15 cellular contexts compared by ENCODE assay signal in the genomic region with DNA sequence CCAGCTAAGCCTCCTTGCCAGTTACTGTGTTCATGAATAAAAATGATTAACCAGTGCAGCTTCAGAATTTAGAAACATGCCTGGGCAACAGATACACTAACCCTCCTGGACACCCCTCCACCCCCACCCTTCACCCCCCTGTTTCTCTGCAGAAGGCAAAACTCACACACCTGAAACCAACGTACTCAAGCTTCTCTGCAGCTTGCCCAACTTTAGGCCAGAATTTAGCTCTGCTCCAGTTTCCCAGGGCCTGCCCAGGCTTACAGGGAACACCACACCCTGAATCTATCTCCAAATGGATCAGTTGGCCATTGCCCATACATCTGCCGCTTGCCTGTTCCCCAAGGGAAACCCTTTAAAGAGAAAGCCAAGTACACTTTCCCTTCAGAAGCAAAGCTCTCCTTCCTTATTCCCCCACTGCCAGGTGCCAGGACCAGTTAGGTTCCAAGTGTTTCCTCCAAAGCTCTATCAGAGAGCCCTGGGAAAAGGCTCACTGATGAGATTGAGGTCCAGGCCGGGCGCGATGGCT. TPM values are rescaled to one million over a fixed set of nuclear protein-coding genes. Genes with fewer than 3 reads are reported as not detected.
DNase-seq lines count a peak whose midpoint lies in the region; ATAC-seq and TF ChIP-seq lines count a peak whose summit lies in the region.
"Had no signal": no experiment of that assay in that cellular context is flagged by ENCODE, and none has a peak within 500 bp of the region (broad histone marks: within the 10 kb centered on the region; RNA-seq: fewer than 3 reads in every experiment).

No MANE protein-coding gene starts in this region.

- no peak overlapping the region for H3K4me2 ChIP-seq in mammary epithelial cell (ENCODE audit: insufficient read depth, low read depth, low read length)

- H3K27me3 ChIP-seq in left ventricle myocardium inferior (ENCODE audit: low read depth): no peaks in the 10 kb centered on the region
- H3K27me3 ChIP-seq in heart left ventricle: no peaks in the 10 kb centered on the region
- no peaks in the 10 kb centered on the region for H3K27me3 ChIP-seq in mammary epithelial cell (ENCODE audit: insufficient read depth, low read length)
- H3K27me3 ChIP-seq: spleen had no signal

- TF ChIP-seq CTCF in left ventricle myocardium inferior (IDR thresholded peaks at IDR 0.05; ENCODE audit: borderline replicate concordance): no peak
- TF ChIP-seq CTCF in heart left ventricle (IDR thresholded peaks at IDR 0.05): no peak
- TF ChIP-seq CTCF in mammary epithelial cell (conservative IDR thresholded peaks at IDR 0.05 in 1 of 2, IDR thresholded peaks at IDR 0.05 in 1 of 2; ENCODE audit: extremely low read depth in 1 of 2, insufficient read depth in 1 of 2, low read depth in 1 of 2, low read length in 2 of 2): no peak
- TF ChIP-seq CTCF in nephron progenitor cell (IDR thresholded peaks at IDR 0.05): no peak

- peak overlapping the region; percentile 52 for H3K4me3 Mint-ChIP-seq in nephron progenitor cell

- peaks cover 10% of the 10 kb centered on the region for H3K27me3 Mint-ChIP-seq in nephron progenitor cell (ENCODE audit: low read depth, poor library complexity)
- H3K27me3 Mint-ChIP-seq: stimulated activated naive B cell treated with anti-CD40 and anti-IgM and Interleukin-4, amounts not matched to agents 10 μg/mL and 1 μg/mL and 100 μg/mL, for 72 hours had no signal

- TF ChIP-seq POLR2A in heart left ventricle (IDR thresholded peaks at IDR 0.05): no peak

- no peak for ATAC-seq in heart left ventricle
- no peak for ATAC-seq in GM21526 (IDR thresholded peaks at IDR 0.05; ENCODE audit: low FRiP score, unreplicated experiment)
- ATAC-seq: K562; stimulated activated naive B cell treated with anti-CD40 and anti-IgM and Interleukin-4, amounts not matched to agents 10 μg/mL and 1 μg/mL and 100 μg/mL, for 72 hours had no signal

- H3K4me3 ChIP-seq in left ventricle myocardium inferior: no peak overlapping the region
- H3K4me3 ChIP-seq in heart left ventricle: no peak overlapping the region
- H3K4me3 ChIP-seq in mammary epithelial cell (replicated peaks in 1 of 3; ENCODE audit: insufficient read depth in 1 of 3, low read depth in 2 of 3, low read length in 3 of 3): no peak overlapping the region
- H3K4me3 ChIP-seq: K562, spleen had no signal

- peak overlapping the region; percentile 71 for H3K27ac ChIP-seq in left ventricle myocardium inferior (replicated peaks)
- H3K27ac ChIP-seq in heart left ventricle: peak overlapping the region in 1 of 12 donors; percentile 73
- H3K27ac ChIP-seq in mammary epithelial cell (ENCODE audit: insufficient read depth, low read depth, low read length): no peak overlapping the region

- peak overlapping the region; percentile 82 for H2AFZ ChIP-seq in mammary epithelial cell (ENCODE audit: low read depth, low read length)

- in situ Hi-C loops in mammary epithelial cell (cut with MboI; ENCODE audit: low sequenced_read_pairs in 2 of 2) (no loop called here), ACHN (cut with HindIII; ENCODE audit: low pct_ligation_motif_present, low pct_unique_long_range_greater_than_20kb, low sequenced_read_pairs) (no loop called here)

- no peaks in the 10 kb centered on the region for H3K36me3 ChIP-seq in left ventricle myocardium inferior
- no peaks in the 10 kb centered on the region for H3K36me3 ChIP-seq in heart left ventricle
- H3K36me3 ChIP-seq in mammary epithelial cell (ENCODE audit: insufficient read depth, low read length): no peaks in the 10 kb centered on the region
- H3K36me3 ChIP-seq: spleen had no signal

- no peak overlapping the region for H3K9ac ChIP-seq in mammary epithelial cell (ENCODE audit: insufficient read depth, low read length)

- DNase-seq in left ventricle myocardium inferior: no peak
- DNase-seq in heart left ventricle: no peak
- DNase-seq in mammary epithelial cell: peak; percentile 64
- no peak for DNase-seq in nephron progenitor cell
- DNase-seq in NCI-H2081 (lab: John Stamatoyannopoulos, UW): no peak
- no peak for DNase-seq in ACHN
- no peak for DNase-seq in cerebellar cortex (ENCODE audit: low spot score)
- DNase-seq: activated CD4-positive, alpha-beta T cell treated with anti-CD3 and anti-CD28 coated beads for 1 hour; amygdala; islet precursor cell; NCI-H1105 treated with DMSO at 0.1 percent for 48 hours; spleen; stimulated activated naive B cell treated with anti-CD40 and anti-IgM and Interleukin-4, amounts not matched to agents 10 μg/mL and 1 μg/mL and 100 μg/mL, for 72 hours had no signal

- intact Hi-C loops in left ventricle myocardium inferior (cut with micrococcal nuclease) (no loop called here), heart left ventricle (cut with DNase I) (loop anchor here in 6 of 10 donors (10.0 kb wide), 5 partner anchors 61 to 321 kb away; a partner anchor contains a TSS), mammary epithelial cell (cut with micrococcal nuclease) (no loop called here)

- H3K27ac Mint-ChIP-seq in nephron progenitor cell: no peak overlapping the region
- H3K27ac Mint-ChIP-seq: stimulated activated naive B cell treated with anti-CD40 and anti-IgM and Interleukin-4, amounts not matched to agents 10 μg/mL and 1 μg/mL and 100 μg/mL, for 72 hours had no signal

- peaks cover 14% of the 10 kb centered on the region for H3K36me3 Mint-ChIP-seq in nephron progenitor cell (ENCODE audit: low read depth)

- H3K4me1 ChIP-seq in left ventricle myocardium inferior: peaks cover 47% of the 10 kb centered on the region
- H3K4me1 ChIP-seq in heart left ventricle: peaks cover 0 to 31% (median 19%) of the 10 kb centered on the region in 12 donors
- peaks cover 30% of the 10 kb centered on the region for H3K4me1 ChIP-seq in mammary epithelial cell (ENCODE audit: insufficient read depth, low read length)

- H3K9me3 ChIP-seq in left ventricle myocardium inferior (replicated peaks) (no peaks in the 10 kb centered on the region), heart left ventricle (no peaks in the 10 kb centered on the region), mammary epithelial cell (replicated peaks; ENCODE audit: insufficient read depth, low read length) (no peaks in the 10 kb centered on the region)
- H3K9me3 ChIP-seq: spleen had no signal

- CTCF ChIA-PET in mammary epithelial cell (lab: Charles Lee; ENCODE audit: low non-redundant PET): no interaction called here

- H3K9me3 Mint-ChIP-seq in nephron progenitor cell: no peaks in the 10 kb centered on the region
- H3K9me3 Mint-ChIP-seq: stimulated activated naive B cell treated with anti-CD40 and anti-IgM and Interleukin-4, amounts not matched to agents 10 μg/mL and 1 μg/mL and 100 μg/mL, for 72 hours had no signal

- dilution Hi-C loops in mammary epithelial cell (cut with HindIII; ENCODE audit: low sequenced_read_pairs): no loop called here

- peaks cover 27% of the 10 kb centered on the region for H3K4me1 Mint-ChIP-seq in nephron progenitor cell

- no TSS peak for BruUV-seq in mammary epithelial cell (replicated peaks; lab: Mats Ljungman, UMichigan)

- peaks cover 30% of the 10 kb centered on the region for H3K79me2 ChIP-seq in mammary epithelial cell (ENCODE audit: insufficient read depth, low read length)

- no peaks in the 10 kb centered on the region for H4K20me1 ChIP-seq in mammary epithelial cell (ENCODE audit: insufficient read depth, low read length)

- WGBS in heart left ventricle, 4 donors: 77 to 87% (median 81%) methylated on average over 5 of the region's 5 CpGs
- WGBS in mammary epithelial cell (ENCODE audit: low coverage, missing lambda C conversion rate): 10% methylated on average over 2 of the region's 5 CpGs

RNA-seq across cellular contexts. Expression of a gene that starts 1.8 kb away (rescaled TPM):
- total RNA-seq in left ventricle myocardium inferior: 26.8 TPM
- total RNA-seq in heart left ventricle: 10 to 100 TPM; 16.1 to 48.2 (median 27.0) TPM
- 10 to 100 TPM in 1 of 2 donors, 1 to 10 TPM in 1; 8.2 to 16.6 TPM for polyA plus RNA-seq in heart left ventricle
- 10 to 100 TPM; 11.2 to 54.1 TPM for total RNA-seq in mammary epithelial cell
- 18.7 TPM for polyA plus RNA-seq in mammary epithelial cell
- 69.0 TPM for polyA minus RNA-seq in mammary epithelial cell

Comparison
In these comparisons a context has a peak if more than half of its experiments do, and no peak if none do; other contexts are left out.
1. intact Hi-C loops: an anchor here in heart left ventricle (10.0 kb wide); none called in left ventricle myocardium inferior and mammary epithelial cell.